ENCODE assay signal across 25 cellular contexts in the genomic region with DNA sequence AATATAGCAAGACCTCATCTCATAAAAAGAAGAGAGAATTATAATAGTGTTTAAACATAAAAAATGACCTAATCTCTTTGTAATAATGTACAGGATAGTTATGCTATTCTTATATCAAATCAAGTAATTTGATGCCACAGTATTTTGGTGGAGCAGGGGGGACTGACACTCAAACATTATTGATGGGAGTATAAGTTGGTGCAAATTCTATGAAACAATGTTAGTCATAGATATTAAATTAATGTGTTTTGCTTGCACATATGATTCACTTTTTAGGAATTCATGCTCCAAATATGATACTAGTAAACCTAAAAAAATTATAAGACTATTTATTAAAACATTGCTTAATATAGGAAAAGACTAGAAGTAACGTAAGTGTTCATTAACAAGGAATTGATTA.
"Had no signal": no experiment of that assay in that cellular context is flagged by ENCODE, and none has a peak within 500 bp of the region (broad histone marks: within the 10 kb centered on the region; RNA-seq: fewer than 3 reads in every experiment).

No MANE protein-coding gene starts in this region.

- H3K79me2 ChIP-seq: parathyroid adenoma had no signal

- H3K4me1 ChIP-seq: parathyroid adenoma, psoas muscle, stomach, thyroid gland, tibial nerve, upper lobe of left lung, vagina had no signal

- H3K27me3 ChIP-seq: neutrophil, right lobe of liver, sigmoid colon, stomach, thyroid gland, tibial nerve, upper lobe of left lung, vagina had no signal

- H3K4me3 ChIP-seq: psoas muscle, right lobe of liver, sigmoid colon, stomach, thoracic aorta, thyroid gland, tibial nerve, upper lobe of left lung, vagina had no signal

- H3K27ac ChIP-seq: neutrophil, parathyroid adenoma, psoas muscle, right lobe of liver, sigmoid colon, stomach, thoracic aorta, thyroid gland, tibial nerve, upper lobe of left lung, vagina had no signal

- ATAC-seq: naive thymus-derived CD8-positive, alpha-beta T cell; natural killer cell treated with Interleukin-12 subunit alpha and Interleukin-12 subunit beta and Interleukin-15 and Interleukin-18, amount 100 ng/mL, for 72 hours; psoas muscle; right cardiac atrium; right lobe of liver; stimulated activated effector memory CD8-positive, alpha-beta T cell treated with anti-CD3 and anti-CD28 coated beads, Interleukin-12 subunit alpha, Interleukin-12 subunit beta, amount 100 ng/mL, for 72 hours; stimulated activated naive B cell treated with anti-CD40 and anti-IgM and Interleukin-4, amounts not matched to agents 10 μg/mL and 1 μg/mL and 100 μg/mL, for 72 hours had no signal

- H2AFZ ChIP-seq: parathyroid adenoma had no signal

- DNase-seq: naive thymus-derived CD8-positive, alpha-beta T cell; nephron progenitor cell; nucleus accumbens; psoas muscle; right cardiac atrium; right lobe of liver; sigmoid colon; small intestine; stimulated activated CD4-positive, alpha-beta T cell treated with anti-CD3 and anti-CD28 coated beads, Interleukin-15, amount 100 ng/mL, for 24 hours; stimulated activated CD4-positive, alpha-beta T cell treated with anti-CD3 and anti-CD28 coated beads, Interleukin-2, amount 100 ng/mL, for 24 hours; stimulated activated CD4-positive, alpha-beta T cell treated with anti-CD3 and anti-CD28 coated beads, Interleukin-2, amount 100 ng/mL, for 48 hours; stimulated activated CD4-positive, alpha-beta T cell treated with anti-CD3 and anti-CD28 coated beads, Interleukin-4, amount 100 ng/mL, for 24 hours; stimulated activated naive B cell treated with anti-CD40 and anti-IgM and Interleukin-4, amounts not matched to agents 10 μg/mL and 1 μg/mL and 100 μg/mL, for 72 hours; stimulated activated naive CD4-positive, alpha-beta T cell treated with Interleukin-2 at 50 U/mL for 16 hours; stomach; thyroid gland; trophoblast cell; upper lobe of left lung had no signal

- H3K36me3 ChIP-seq: neutrophil, right lobe of liver, sigmoid colon, stomach, thoracic aorta, thyroid gland, tibial nerve, upper lobe of left lung, vagina had no signal

- H3K9ac ChIP-seq: parathyroid adenoma had no signal

- H3K9me3 ChIP-seq: neutrophil, psoas muscle, right lobe of liver, sigmoid colon, stomach, thoracic aorta, thyroid gland, tibial nerve, upper lobe of left lung, vagina had no signal
